Comparison of ENCODE assay signal across 29 cellular contexts in genomic region chr4:166432125-166432524, GRCh38.
"Had no signal": no experiment of that assay in that cellular context is flagged by ENCODE, and none has a peak within 500 bp of the region (broad histone marks: within the 10 kb centered on the region; RNA-seq: fewer than 3 reads in every experiment).

No MANE protein-coding gene starts in this region.

- H3K9me3 Mint-ChIP-seq: activated CD4-positive, alpha-beta memory T cell treated with anti-CD3 and anti-CD28 coated beads, Interleukin-2, amount 10 ng/mL, durations not matched to agents 7 days and 5 days; activated naive CD4-positive, alpha-beta T cell treated with anti-CD3 and anti-CD28 coated beads, Interleukin-2, amount 10 ng/mL, durations not matched to agents 7 days and 5 days; activated naive CD8-positive, alpha-beta T cell treated with anti-CD3 and anti-CD28 coated beads, Interleukin-2, amount 50 U/mL, for 24 hours; brain had no signal

- H3K27ac ChIP-seq: Peyer's patch, WERI-Rb-1 had no signal

- H3K4me1 Mint-ChIP-seq: activated CD4-positive, alpha-beta memory T cell treated with anti-CD3 and anti-CD28 coated beads, Interleukin-2, amount 10 ng/mL, durations not matched to agents 7 days and 5 days; activated CD8-positive, alpha-beta memory T cell treated with anti-CD3 and anti-CD28 coated beads, Interleukin-2, amount 10 ng/mL, durations not matched to agents 7 days and 5 days; activated naive CD4-positive, alpha-beta T cell treated with anti-CD3 and anti-CD28 coated beads, Interleukin-2, amount 10 ng/mL, durations not matched to agents 7 days and 5 days; activated naive CD8-positive, alpha-beta T cell treated with anti-CD3 and anti-CD28 coated beads, Interleukin-2, amount 50 U/mL, for 24 hours; brain had no signal

- H3K36me3 Mint-ChIP-seq: activated CD8-positive, alpha-beta memory T cell treated with anti-CD3 and anti-CD28 coated beads, Interleukin-2, amount 10 ng/mL, durations not matched to agents 7 days and 5 days; activated naive CD4-positive, alpha-beta T cell treated with anti-CD3 and anti-CD28 coated beads, Interleukin-2, amount 10 ng/mL, durations not matched to agents 7 days and 5 days; activated naive CD8-positive, alpha-beta T cell; brain had no signal

- H3K9me3 ChIP-seq: Peyer's patch had no signal

- H3K4me3 Mint-ChIP-seq: activated CD4-positive, alpha-beta memory T cell treated with anti-CD3 and anti-CD28 coated beads, Interleukin-2, amount 10 ng/mL, durations not matched to agents 7 days and 5 days; activated CD8-positive, alpha-beta memory T cell treated with anti-CD3 and anti-CD28 coated beads, Interleukin-2, amount 10 ng/mL, durations not matched to agents 7 days and 5 days; activated naive CD4-positive, alpha-beta T cell treated with anti-CD3 and anti-CD28 coated beads, Interleukin-2, amount 10 ng/mL, durations not matched to agents 7 days and 5 days; activated naive CD8-positive, alpha-beta T cell; activated naive CD8-positive, alpha-beta T cell treated with anti-CD3 and anti-CD28 coated beads, Interleukin-2, amount 50 U/mL, for 24 hours; brain had no signal

- H3K36me3 ChIP-seq: Peyer's patch, WERI-Rb-1 had no signal

- H3K27me3 Mint-ChIP-seq: activated CD4-positive, alpha-beta memory T cell treated with anti-CD3 and anti-CD28 coated beads, Interleukin-2, amount 10 ng/mL, durations not matched to agents 7 days and 5 days; activated CD8-positive, alpha-beta memory T cell treated with anti-CD3 and anti-CD28 coated beads, Interleukin-2, amount 10 ng/mL, durations not matched to agents 7 days and 5 days; activated naive CD4-positive, alpha-beta T cell treated with anti-CD3 and anti-CD28 coated beads, Interleukin-2, amount 10 ng/mL, durations not matched to agents 7 days and 5 days; activated naive CD8-positive, alpha-beta T cell; activated naive CD8-positive, alpha-beta T cell treated with anti-CD3 and anti-CD28 coated beads, Interleukin-2, amount 50 U/mL, for 24 hours; brain had no signal

- DNase-seq: activated CD4-positive, alpha-beta memory T cell treated with anti-CD3 and anti-CD28 coated beads, Interleukin-2, amount 10 ng/mL, durations not matched to agents 7 days and 5 days; activated CD4-positive, alpha-beta T cell treated with anti-CD3 and anti-CD28 coated beads for 1 hour; activated CD4-positive, alpha-beta T cell treated with anti-CD3 and anti-CD28 coated beads for 48 hours; activated CD4-positive, CD25-positive, alpha-beta regulatory T cell; activated CD8-positive, alpha-beta memory T cell treated with anti-CD3 and anti-CD28 coated beads for 24 hours; activated CD8-positive, alpha-beta memory T cell treated with anti-CD3 and anti-CD28 coated beads, Interleukin-2, amount 10 ng/mL, durations not matched to agents 7 days and 5 days; activated CD8-positive, alpha-beta memory T cell treated with anti-CD3 and anti-CD28 coated beads, Interleukin-2, amount 50 U/mL, for 48 hours; activated effector memory CD4-positive, alpha-beta T cell treated with Interleukin-2 at 50 U/mL for 16 hours; activated naive CD4-positive, alpha-beta T cell treated with anti-CD3 and anti-CD28 coated beads, Interleukin-2, amount 10 ng/mL, durations not matched to agents 7 days and 5 days; activated naive CD8-positive, alpha-beta T cell treated with anti-CD3 and anti-CD28 coated beads, Interleukin-2, amount 50 U/mL, for 24 hours; activated T-cell treated with anti-CD3 and anti-CD28 coated beads, Interleukin-2, amount 50 U/mL, for 48 hours; anterior cingulate cortex; central memory CD4-positive, alpha-beta T cell; Kasumi-1; NCI-H1048; NCI-H1436 treated with DMSO at 0.1 percent for 48 hours; NCI-H1694 treated with DMSO at 0.1 percent for 48 hours; NCI-H2029; NCI-H345; NCI-H524 treated with DMSO at 0.1 percent for 48 hours; Peyer's patch; RPMI8226; SIG-M5; T1000; WERI-Rb-1 had no signal

- H3K4me1 ChIP-seq: Peyer's patch had no signal

- H3K27ac Mint-ChIP-seq: activated CD4-positive, alpha-beta memory T cell treated with anti-CD3 and anti-CD28 coated beads, Interleukin-2, amount 10 ng/mL, durations not matched to agents 7 days and 5 days; activated CD8-positive, alpha-beta memory T cell treated with anti-CD3 and anti-CD28 coated beads, Interleukin-2, amount 10 ng/mL, durations not matched to agents 7 days and 5 days; activated naive CD4-positive, alpha-beta T cell treated with anti-CD3 and anti-CD28 coated beads, Interleukin-2, amount 10 ng/mL, durations not matched to agents 7 days and 5 days; activated naive CD8-positive, alpha-beta T cell; activated naive CD8-positive, alpha-beta T cell treated with anti-CD3 and anti-CD28 coated beads, Interleukin-2, amount 50 U/mL, for 24 hours; brain had no signal

- H3K27me3 ChIP-seq: MG63, Peyer's patch had no signal

- ATAC-seq: activated CD8-positive, alpha-beta memory T cell treated with anti-CD3 and anti-CD28 coated beads, Interleukin-2, amount 10 ng/mL, durations not matched to agents 7 days and 5 days; activated naive CD8-positive, alpha-beta T cell treated with anti-CD3 and anti-CD28 coated beads, Interleukin-2, amount 50 U/mL, for 24 hours; Right ventricle myocardium inferior had no signal

- H3K4me3 ChIP-seq: MG63, Peyer's patch had no signal
